ENCODE assay signal across 1 cellular context in genomic region chr3:152376351-152377183, GRCh38.
TF ChIP-seq lines count a peak whose summit lies in the region.

No MANE protein-coding gene starts in this region.

TF ChIP-seq in K562, 482 proteins besides CTCF, POLR2A, EP300 and RAD21 (continued from another document):
- TF ChIP-seq HDAC8 (tag; IDR thresholded peaks at IDR 0.05) (no peak), ZNF445 (CRISPR knock-in tag; IDR thresholded peaks at IDR 0.05; ENCODE audit: low read depth) (no peak), ZNF780A (CRISPR knock-in tag; IDR thresholded peaks at IDR 0.05) (no peak), CHD7 (IDR thresholded peaks at IDR 0.05; ENCODE audit: low read depth, low read length) (no peak)
- TF ChIP-seq, protein P1, sequence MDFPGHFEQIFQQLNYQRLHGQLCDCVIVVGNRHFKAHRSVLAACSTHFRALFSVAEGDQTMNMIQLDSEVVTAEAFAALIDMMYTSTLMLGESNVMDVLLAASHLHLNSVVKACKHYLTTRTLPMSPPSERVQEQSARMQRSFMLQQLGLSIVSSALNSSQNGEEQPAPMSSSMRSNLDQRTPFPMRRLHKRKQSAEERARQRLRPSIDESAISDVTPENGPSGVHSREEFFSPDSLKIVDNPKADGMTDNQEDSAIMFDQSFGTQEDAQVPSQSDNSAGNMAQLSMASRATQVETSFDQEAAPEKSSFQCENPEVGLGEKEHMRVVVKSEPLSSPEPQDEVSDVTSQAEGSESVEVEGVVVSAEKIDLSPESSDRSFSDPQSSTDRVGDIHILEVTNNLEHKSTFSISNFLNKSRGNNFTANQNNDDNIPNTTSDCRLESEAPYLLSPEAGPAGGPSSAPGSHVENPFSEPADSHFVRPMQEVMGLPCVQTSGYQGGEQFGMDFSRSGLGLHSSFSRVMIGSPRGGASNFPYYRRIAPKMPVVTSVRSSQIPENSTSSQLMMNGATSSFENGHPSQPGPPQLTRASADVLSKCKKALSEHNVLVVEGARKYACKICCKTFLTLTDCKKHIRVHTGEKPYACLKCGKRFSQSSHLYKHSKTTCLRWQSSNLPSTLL (IDR thresholded peaks at IDR 0.05): no peak
